16 cellular contexts compared by ENCODE assay signal in the genomic region with DNA sequence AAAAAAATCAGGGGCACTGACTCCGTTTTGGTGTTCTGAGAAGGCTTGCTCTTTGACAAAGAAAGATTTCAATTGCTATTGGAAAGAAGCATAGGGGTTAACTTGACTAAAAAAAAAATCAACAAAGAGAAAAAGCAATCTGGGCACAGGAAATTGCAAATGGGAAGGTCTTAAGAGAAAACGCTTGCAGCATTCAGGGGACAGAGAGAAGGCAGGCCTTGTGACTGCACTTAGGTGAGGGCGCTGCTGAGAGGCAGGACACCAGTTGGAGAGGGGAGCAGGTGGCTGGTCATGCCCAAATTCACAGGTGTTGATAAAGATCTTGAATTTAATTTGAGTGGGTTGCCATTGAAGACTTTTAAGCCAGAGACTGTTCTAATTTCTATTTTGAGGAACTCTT. TPM values are rescaled to one million over a fixed set of nuclear protein-coding genes. Genes with fewer than 3 reads are reported as not detected.
DNase-seq lines count a peak whose midpoint lies in the region; TF ChIP-seq lines count a peak whose summit lies in the region.
"Had no signal": no experiment of that assay in that cellular context is flagged by ENCODE, and none has a peak within 500 bp of the region (broad histone marks: within the 10 kb centered on the region; RNA-seq: fewer than 3 reads in every experiment).

No MANE protein-coding gene starts in this region.

- H3K4me1 Mint-ChIP-seq in osteocyte (ENCODE audit: unreplicated experiment) = peaks cover 78% of the 10 kb centered on the region
- peaks cover 8% of the 10 kb centered on the region for H3K4me1 Mint-ChIP-seq in glutamatergic neuron (ENCODE audit: low read depth, unreplicated experiment)
- H3K4me1 Mint-ChIP-seq in activated naive CD8-positive, alpha-beta T cell treated with anti-CD3 and anti-CD28 coated beads for 36 hours = peaks cover 5% of the 10 kb centered on the region

- DNase-seq in GF-D8 (lab: John Stamatoyannopoulos, UW) (peak; percentile 67), NCI-H2107 (lab: John Stamatoyannopoulos, UW) (peak; percentile 28), cerebellum (ENCODE audit: low spot score) (peak; percentile 15), osteocyte (ENCODE audit: extremely low spot score, unreplicated experiment) (no peak), glutamatergic neuron (no peak)
- DNase-seq in activated naive CD4-positive, alpha-beta T cell treated with Interleukin-2 at 50 U/mL for 16 hours = no peak
- DNase-seq in stimulated activated CD4-positive, alpha-beta T cell treated with anti-CD3 and anti-CD28 coated beads, Interleukin-4, amount 100 ng/mL, for 4 hours = no peak
- DNase-seq in activated naive CD8-positive, alpha-beta T cell treated with anti-CD3 and anti-CD28 coated beads for 36 hours = no peak
- DNase-seq: activated naive CD4-positive, alpha-beta T cell treated with anti-CD3 and anti-CD28 coated beads for 36 hours; Calu3; NCI-H1092 treated with DMSO at 0.1 percent for 48 hours; OCI-M1; psoas muscle; stimulated activated CD4-positive, alpha-beta T cell treated with anti-CD3 and anti-CD28 coated beads, Interleukin-2, amount 100 ng/mL, for 48 hours; stimulated activated naive CD4-positive, alpha-beta T cell treated with Interleukin-2 at 50 U/mL for 16 hours had no signal

- peak overlapping the region; percentile 45 for H3K27ac Mint-ChIP-seq in osteocyte (ENCODE audit: unreplicated experiment)
- no peak overlapping the region for H3K27ac Mint-ChIP-seq in glutamatergic neuron (ENCODE audit: unreplicated experiment)
- no peak overlapping the region for H3K27ac Mint-ChIP-seq in activated naive CD8-positive, alpha-beta T cell treated with anti-CD3 and anti-CD28 coated beads for 36 hours
- H3K27ac Mint-ChIP-seq: activated naive CD4-positive, alpha-beta T cell treated with anti-CD3 and anti-CD28 coated beads for 36 hours; T-helper 1 cell treated with Interleukin-12 subunit alpha and Interleukin-12 subunit beta and Interleukin-4 antibody, amounts not matched to agents 30 μg/mL and 1 μg/mL, for 36 hours had no signal

- H3K4me3 Mint-ChIP-seq in osteocyte (ENCODE audit: unreplicated experiment) (peak overlapping the region; percentile 1), glutamatergic neuron (ENCODE audit: unreplicated experiment) (no peak overlapping the region)
- no peak overlapping the region for H3K4me3 Mint-ChIP-seq in activated naive CD8-positive, alpha-beta T cell treated with anti-CD3 and anti-CD28 coated beads for 36 hours
- H3K4me3 Mint-ChIP-seq: activated naive CD4-positive, alpha-beta T cell treated with anti-CD3 and anti-CD28 coated beads for 36 hours; T-helper 1 cell treated with Interleukin-12 subunit alpha and Interleukin-12 subunit beta and Interleukin-4 antibody, amounts not matched to agents 30 μg/mL and 1 μg/mL, for 36 hours had no signal

- H3K9me3 Mint-ChIP-seq in osteocyte (ENCODE audit: unreplicated experiment) (no peaks in the 10 kb centered on the region), glutamatergic neuron (ENCODE audit: unreplicated experiment) (no peaks in the 10 kb centered on the region)
- H3K9me3 Mint-ChIP-seq in activated naive CD8-positive, alpha-beta T cell treated with anti-CD3 and anti-CD28 coated beads for 36 hours = no peaks in the 10 kb centered on the region
- H3K9me3 Mint-ChIP-seq: activated naive CD4-positive, alpha-beta T cell treated with anti-CD3 and anti-CD28 coated beads for 36 hours; T-helper 1 cell treated with Interleukin-12 subunit alpha and Interleukin-12 subunit beta and Interleukin-4 antibody, amounts not matched to agents 30 μg/mL and 1 μg/mL, for 36 hours had no signal

- TF ChIP-seq CTCF in osteocyte (IDR thresholded peaks at IDR 0.05) (no peak), glutamatergic neuron (IDR thresholded peaks at IDR 0.05; ENCODE audit: partially characterized antibody, unreplicated experiment) (no peak)

- H3K36me3 Mint-ChIP-seq in osteocyte (ENCODE audit: unreplicated experiment) (peaks cover 3% of the 10 kb centered on the region), glutamatergic neuron (ENCODE audit: unreplicated experiment) (no peaks in the 10 kb centered on the region)
- H3K36me3 Mint-ChIP-seq in activated naive CD8-positive, alpha-beta T cell treated with anti-CD3 and anti-CD28 coated beads for 36 hours = no peaks in the 10 kb centered on the region

- no peaks in the 10 kb centered on the region for H3K27me3 Mint-ChIP-seq in osteocyte (ENCODE audit: unreplicated experiment)
- H3K27me3 Mint-ChIP-seq in glutamatergic neuron (ENCODE audit: unreplicated experiment) = peaks cover 4% of the 10 kb centered on the region
- peaks cover 27% of the 10 kb centered on the region for H3K27me3 Mint-ChIP-seq in activated naive CD8-positive, alpha-beta T cell treated with anti-CD3 and anti-CD28 coated beads for 36 hours

RNA-seq across cellular contexts. Expression of gene FAR2, which starts 4.2 kb away (rescaled TPM):
- 41.4 TPM for total RNA-seq in cerebellum
- total RNA-seq in osteocyte = 34.4 and 37.1 TPM in 2 replicates
- total RNA-seq in glutamatergic neuron (ENCODE audit: unreplicated experiment) = 6.9 TPM
- total RNA-seq in activated naive CD8-positive, alpha-beta T cell treated with anti-CD3 and anti-CD28 coated beads for 36 hours = 1 to 10 TPM; 7.0 to 7.6 TPM

Comparison
In these comparisons a context has a peak if more than half of its experiments do, and no peak if none do; other contexts are left out.
1. DNase-seq: peak in GF-D8 (single experiment), NCI-H2107 (single experiment) and cerebellum (single experiment); none in osteocyte (single experiment), activated naive CD4-positive, alpha-beta T cell treated with Interleukin-2 at 50 U/mL for 16 hours (single experiment), stimulated activated CD4-positive, alpha-beta T cell treated with anti-CD3 and anti-CD28 coated beads, Interleukin-4, amount 100 ng/mL, for 4 hours (0 of 2), glutamatergic neuron (single experiment) and activated naive CD8-positive, alpha-beta T cell treated with anti-CD3 and anti-CD28 coated beads for 36 hours (single experiment).